8 cellular contexts compared by ENCODE assay signal in genomic region chr11:47551086-47551485, GRCh38. TPM values are rescaled to one million over a fixed set of nuclear protein-coding genes. Genes with fewer than 3 reads are reported as not detected.
DNase-seq lines count a peak whose midpoint lies in the region; ATAC-seq and TF ChIP-seq lines count a peak whose summit lies in the region.

No MANE protein-coding gene starts in this region.

- H3K27ac ChIP-seq in ascending aorta (peak overlapping the region in 1 of 2 donors; percentile 88), left lung (peak overlapping the region; percentile 94)

- DNase-seq in KG1 (lab: John Stamatoyannopoulos, UW) = peak; percentile 9
- no peak for DNase-seq in ascending aorta (ENCODE audit: low spot score in 2 of 2)
- DNase-seq in left lung = no peak
- no peak for DNase-seq in stimulated activated naive CD4-positive, alpha-beta T cell treated with Interleukin-2 at 50 U/mL for 16 hours (lab: John Stamatoyannopoulos, UW)
- DNase-seq in NCI-H187 treated with DMSO at 0.1 percent for 48 hours (lab: John Stamatoyannopoulos, UW) = no peak
- no peak for DNase-seq in NCI-H1048 (lab: John Stamatoyannopoulos, UW)

- intact Hi-C loops in ascending aorta (cut with DNase I) = loop anchor here (5.0 kb wide), 2 partner anchors 39 to 84 kb away; no protein-coding TSS in a partner anchor
- intact Hi-C loops in left lung (cut with DNase I) = loop anchor here in 1 of 2 donors (10.0 kb wide), 1 partner anchor 66 kb away; no protein-coding TSS in a partner anchor

- ATAC-seq in left lung (no peak), HG02840 (IDR thresholded peaks at IDR 0.05; ENCODE audit: low FRiP score, unreplicated experiment) (no peak)

- peaks cover 0 to 28% of the 10 kb centered on the region in 2 donors for H3K4me1 ChIP-seq in ascending aorta
- H3K4me1 ChIP-seq in left lung = peaks cover 9 to 67% of the 10 kb centered on the region in 2 donors

- H3K36me3 ChIP-seq in ascending aorta (no peaks in the 10 kb centered on the region), left lung (no peaks in the 10 kb centered on the region)

- no peaks in the 10 kb centered on the region for H3K9me3 ChIP-seq in ascending aorta
- no peaks in the 10 kb centered on the region for H3K9me3 ChIP-seq in left lung

- TF ChIP-seq CTCF in ascending aorta (IDR thresholded peaks at IDR 0.05) (no peak), left lung (IDR thresholded peaks at IDR 0.05) (no peak)

- H3K27me3 ChIP-seq in ascending aorta (no peaks in the 10 kb centered on the region), left lung (no peaks in the 10 kb centered on the region)

- peak overlapping the region; percentile 78 for H3K4me3 ChIP-seq in GM08714 (ENCODE audit: low read length)
- H3K4me3 ChIP-seq in ascending aorta = peak overlapping the region; percentile 84 to 91
- H3K4me3 ChIP-seq in left lung = peak overlapping the region in 1 of 2 donors; percentile 98

RNA-seq across cellular contexts. Expression of gene CELF1, which starts 1.8 kb away (rescaled TPM):
- 68.9 TPM for total RNA-seq in ascending aorta
- total RNA-seq in left lung = 100 to 1,000 TPM in 1 of 2 donors, 10 to 100 TPM in 1; 76.8 to 107 TPM

RNA-seq across cellular contexts. Expression of gene PTPMT1, which starts 14.3 kb away (rescaled TPM):
- 215 TPM for total RNA-seq in ascending aorta
- 10 to 100 TPM; 61.4 to 75.2 TPM for total RNA-seq in left lung

RNA-seq across cellular contexts. Expression of gene KBTBD4, which starts 27.7 kb away (rescaled TPM):
- total RNA-seq in ascending aorta = 14.8 TPM
- 10 to 100 TPM; 13.3 to 13.9 TPM for total RNA-seq in left lung

RNA-seq across cellular contexts. Expression of gene NDUFS3, which starts 27.8 kb away (rescaled TPM):
- 19.9 TPM for total RNA-seq in ascending aorta
- 10 to 100 TPM; 76.2 to 89.0 TPM for total RNA-seq in left lung

RNA-seq across cellular contexts. Expression of gene FAM180B, which starts 35.4 kb away (rescaled TPM):
- total RNA-seq in ascending aorta (not detected), left lung (not detected)
